In the genomic region with DNA sequence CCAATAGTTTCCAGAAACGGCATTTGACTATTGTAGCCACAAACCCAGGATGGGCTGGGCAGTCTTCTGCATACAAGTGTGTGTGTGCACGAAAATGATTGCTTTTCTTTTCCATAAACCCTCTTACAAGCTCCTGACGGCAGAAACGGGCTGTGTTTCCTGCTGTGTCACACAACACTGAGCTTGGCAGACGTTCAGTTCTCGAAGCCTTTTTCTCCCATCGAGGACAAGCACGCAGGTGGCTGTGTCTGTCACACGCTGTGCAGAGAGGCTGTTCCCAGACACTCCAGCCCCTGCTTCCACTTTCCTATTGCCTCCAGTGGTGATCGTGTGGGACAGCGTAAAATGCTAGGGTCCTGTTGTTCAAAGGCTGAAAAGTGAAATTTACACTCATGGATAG, we compare ENCODE assay signal across 13 cellular contexts. TPM values are rescaled to one million over a fixed set of nuclear protein-coding genes. Genes with fewer than 3 reads are reported as not detected.
A peak's percentile ranks its signal among the peaks of the same experiment; 100 is the strongest.
DNase-seq lines count a peak whose midpoint lies in the region; ATAC-seq, FAIRE-seq and TF ChIP-seq lines count a peak whose summit lies in the region.
"Had no signal": no experiment of that assay in that cellular context is flagged by ENCODE, and none has a peak within 500 bp of the region (broad histone marks: within the 10 kb centered on the region; RNA-seq: fewer than 3 reads in every experiment).

No MANE protein-coding gene starts in this region.

- TF ChIP-seq CTCF in A549 (IDR thresholded peaks at IDR 0.05), result no peak
- no peak for TF ChIP-seq CTCF in H9 (conservative IDR thresholded peaks at IDR 0.05)
- TF ChIP-seq CTCF in brain microvascular endothelial cell (IDR thresholded peaks at IDR 0.05; ENCODE audit: low read depth, low read length, missing control alignments), result no peak

- H3K27ac Mint-ChIP-seq in H9, result no peak overlapping the region
- no peak overlapping the region for H3K27ac Mint-ChIP-seq in activated CD4-positive, alpha-beta memory T cell treated with anti-CD3 and anti-CD28 coated beads, Interleukin-2, amount 10 ng/mL, durations not matched to agents 7 days and 5 days
- H3K27ac Mint-ChIP-seq: nephron progenitor cell had no signal

- H3K27me3 ChIP-seq in H9 (ENCODE audit: insufficient read depth, low read length) (no peaks in the 10 kb centered on the region), brain microvascular endothelial cell (replicated peaks) (no peaks in the 10 kb centered on the region)

- H2AFZ ChIP-seq in H9 (ENCODE audit: low read length), result no peak overlapping the region

- WGBS in A549 (ENCODE audit: missing lambda C conversion rate), result 17% methylated on average over 11 of the region's 11 CpGs
- no CpG with 5 or more reads among the region's 11 CpGs for WGBS in H9 (ENCODE audit: extremely low coverage, insufficient read length, low lambda C conversion rate)

- H4K20me1 ChIP-seq in H9 (ENCODE audit: control insufficient read depth, insufficient read depth, insufficient read length), result no peaks in the 10 kb centered on the region

- H3K4me1 ChIP-seq in A549 (no peaks in the 10 kb centered on the region), H9 (ENCODE audit: insufficient read depth, low read length) (no peaks in the 10 kb centered on the region)

- TF ChIP-seq RAD21 in A549 (conservative IDR thresholded peaks at IDR 0.05 in 1 of 2, IDR thresholded peaks at IDR 0.05 in 1 of 2), result no peak

- H3K4me1 Mint-ChIP-seq in H9, result no peaks in the 10 kb centered on the region
- no peaks in the 10 kb centered on the region for H3K4me1 Mint-ChIP-seq in activated CD4-positive, alpha-beta memory T cell treated with anti-CD3 and anti-CD28 coated beads, Interleukin-2, amount 10 ng/mL, durations not matched to agents 7 days and 5 days
- H3K4me1 Mint-ChIP-seq: nephron progenitor cell had no signal

- no peak overlapping the region for H2AK5ac ChIP-seq in H9 (ENCODE audit: insufficient read length, low read length)

- H3K4me3 ChIP-seq in A549 (no peak overlapping the region), brain microvascular endothelial cell (ENCODE audit: low read depth, low read length) (no peak overlapping the region)
- H3K4me3 ChIP-seq: stomach had no signal

- no peak overlapping the region for H4K91ac ChIP-seq in H9 (ENCODE audit: insufficient read length, low read depth, low read length)

- H3K79me1 ChIP-seq in H9 (ENCODE audit: insufficient read depth, low read depth, low read length, poor library complexity, severe bottlenecking), result no peaks in the 10 kb centered on the region

- H4K5ac ChIP-seq in H9 (ENCODE audit: insufficient read length, low read depth, low read length), result no peak overlapping the region

- H3K27ac ChIP-seq in A549, result no peak overlapping the region
- H3K27ac ChIP-seq in H9 (ENCODE audit: insufficient read length, low read depth, low read length), result no peak overlapping the region
- no peak overlapping the region for H3K27ac ChIP-seq in brain microvascular endothelial cell
- H3K27ac ChIP-seq: epithelial cell of prostate, stomach had no signal

- no peak overlapping the region for H2BK20ac ChIP-seq in H9 (ENCODE audit: low read depth, low read length, poor library complexity, severe bottlenecking)

- in situ Hi-C loops in brain microvascular endothelial cell (cut with HindIII; ENCODE audit: low pct_ligation_motif_present, low sequenced_read_pairs), result no loop called here

- POLR2A ChIA-PET in A549 (lab: Yijun Ruan, JAX), result no interaction called here
- POLR2A ChIA-PET in activated CD4-positive, alpha-beta memory T cell treated with anti-CD3 and anti-CD28 coated beads, Interleukin-2, amount 10 ng/mL, durations not matched to agents 7 days and 5 days (lab: Charles Lee), result no interaction called here

- H3T11ph ChIP-seq in H9 (ENCODE audit: low read length), result no peak overlapping the region

- no peak overlapping the region for H3K9ac ChIP-seq in H9 (ENCODE audit: extremely low read depth, insufficient read length, low read length)

- H4K8ac ChIP-seq in H9 (replicated peaks; ENCODE audit: insufficient read length, low read depth, low read length), result no peak overlapping the region

- no peak overlapping the region for H3K56ac ChIP-seq in H9 (ENCODE audit: insufficient read length, low read depth, low read length)

- no peaks in the 10 kb centered on the region; a peak in 1 of 7 replicates for H3K36me3 Mint-ChIP-seq in H9 (ENCODE audit: insufficient read depth in 1 of 3, low read depth in 3 of 3)
- H3K36me3 Mint-ChIP-seq in activated CD4-positive, alpha-beta memory T cell treated with anti-CD3 and anti-CD28 coated beads, Interleukin-2, amount 10 ng/mL, durations not matched to agents 7 days and 5 days (ENCODE audit: low read depth), result no peaks in the 10 kb centered on the region

- H2BK120ac ChIP-seq in H9 (ENCODE audit: low read depth, low read length, poor library complexity, severe bottlenecking), result no peak overlapping the region

- H3K9me3 ChIP-seq in A549 (peaks cover 12% of the 10 kb centered on the region; the same call in 1 of the 3 replicates), H9 (ENCODE audit: control insufficient read depth, low read depth, low read length) (no peaks in the 10 kb centered on the region)
- H3K9me3 ChIP-seq: stomach had no signal

- H3K18ac ChIP-seq in H9 (ENCODE audit: insufficient read length, low read depth, low read length), result no peak overlapping the region

- H3K36me3 ChIP-seq in brain microvascular endothelial cell (replicated peaks), result no peaks in the 10 kb centered on the region
- H3K36me3 ChIP-seq: stomach had no signal

- TF ChIP-seq EP300 in A549 (IDR thresholded peaks at IDR 0.05), result no peak

- no peak overlapping the region for H3K14ac ChIP-seq in H9 (ENCODE audit: insufficient read depth, low read length)

- CTCF ChIA-PET in A549 (lab: Yijun Ruan, JAX), result interaction anchor here (0.9 kb wide), 1 partner anchor 8 kb away, joined by 3 read pairs; no protein-coding TSS in a partner anchor
- CTCF ChIA-PET in activated CD4-positive, alpha-beta memory T cell treated with anti-CD3 and anti-CD28 coated beads, Interleukin-2, amount 10 ng/mL, durations not matched to agents 7 days and 5 days (lab: Charles Lee), result interaction anchor here (1.8 kb wide), 1 partner anchor 104 kb away, joined by 5 read pairs; no protein-coding TSS in a partner anchor

- peaks cover 28% of the 10 kb centered on the region for H3K27me3 Mint-ChIP-seq in H9 (ENCODE audit: low read depth)
- H3K27me3 Mint-ChIP-seq in activated CD4-positive, alpha-beta memory T cell treated with anti-CD3 and anti-CD28 coated beads, Interleukin-2, amount 10 ng/mL, durations not matched to agents 7 days and 5 days, result peaks cover 9% of the 10 kb centered on the region

- H3K4me2 ChIP-seq in A549 (peak overlapping the region; percentile 49; the same call in 2 of the 3 replicates), H9 (ENCODE audit: insufficient read depth, insufficient read length, low read length) (no peak overlapping the region)

- peak overlapping the region; percentile 49 for H3K23ac ChIP-seq in H9 (ENCODE audit: insufficient read length, low read depth, low read length)

- peak in 1 of 2 experiments; percentile 36; a peak in 2 of 6 replicates for ATAC-seq in A549
- no peak for ATAC-seq in GM18907 (IDR thresholded peaks at IDR 0.05; ENCODE audit: unreplicated experiment)
- no peak for ATAC-seq in GM21528 (IDR thresholded peaks at IDR 0.05; ENCODE audit: low FRiP score, unreplicated experiment)

- H2BK5ac ChIP-seq in H9 (ENCODE audit: insufficient read length, low read length), result no peak overlapping the region

- no peaks in the 10 kb centered on the region for H3K23me2 ChIP-seq in H9 (ENCODE audit: insufficient read length, low read depth, low read length, poor library complexity, severe bottlenecking)

- no peak overlapping the region for H3K4ac ChIP-seq in H9 (ENCODE audit: low read depth, low read length)

- TF ChIP-seq POLR2A in A549 (IDR thresholded peaks at IDR 0.05; ENCODE audit: low read length), result no peak

- peak in 1 of 2 experiments; percentile 23 for DNase-seq in A549 (ENCODE audit: low read depth in 1 of 2, low spot score in 1 of 2)
- no peak for DNase-seq in H9
- DNase-seq in NCI-H345 (lab: John Stamatoyannopoulos, UW), result peak; percentile 98
- DNase-seq in brain microvascular endothelial cell, result peak; percentile 12
- DNase-seq in activated CD8-positive, alpha-beta memory T cell treated with anti-CD3 and anti-CD28 coated beads, Interleukin-2, amount 50 U/mL, for 4 hours, result no peak
- no peak for DNase-seq in activated CD4-positive, alpha-beta memory T cell treated with anti-CD3 and anti-CD28 coated beads, Interleukin-2, amount 10 ng/mL, durations not matched to agents 7 days and 5 days
- DNase-seq: activated CD4-positive, alpha-beta T cell treated with anti-CD3 and anti-CD28 coated beads, Interleukin-2, amount 50 U/mL, for 48 hours; nephron progenitor cell; stomach had no signal

- H3K9me3 Mint-ChIP-seq in H9, result peaks cover 12 to 14% of the 10 kb centered on the region in 2 experiments; a peak in 3 of 5 replicates
- peaks cover 4% of the 10 kb centered on the region for H3K9me3 Mint-ChIP-seq in activated CD4-positive, alpha-beta memory T cell treated with anti-CD3 and anti-CD28 coated beads, Interleukin-2, amount 10 ng/mL, durations not matched to agents 7 days and 5 days

- H2BK12ac ChIP-seq in H9 (ENCODE audit: insufficient read length, low read depth, low read length), result no peak overlapping the region

- no peak for FAIRE-seq in A549 (lab: Jason Lieb, UNC)
- FAIRE-seq: GM12891 had no signal

- H3K4me3 Mint-ChIP-seq in H9, result no peak overlapping the region
- H3K4me3 Mint-ChIP-seq in activated CD4-positive, alpha-beta memory T cell treated with anti-CD3 and anti-CD28 coated beads, Interleukin-2, amount 10 ng/mL, durations not matched to agents 7 days and 5 days, result no peak overlapping the region
- H3K4me3 Mint-ChIP-seq: nephron progenitor cell had no signal

- H2BK15ac ChIP-seq in H9 (ENCODE audit: low read depth, low read length), result no peak overlapping the region

- no peaks in the 10 kb centered on the region for H3K79me2 ChIP-seq in H9 (ENCODE audit: insufficient read depth, low read length)

TF ChIP-seq in A549, 52 proteins besides CTCF, POLR2A, EP300 and RAD21:
- no peak for TF ChIP-seq CBX8 (IDR thresholded peaks at IDR 0.05)
- TF ChIP-seq, protein P1, sequence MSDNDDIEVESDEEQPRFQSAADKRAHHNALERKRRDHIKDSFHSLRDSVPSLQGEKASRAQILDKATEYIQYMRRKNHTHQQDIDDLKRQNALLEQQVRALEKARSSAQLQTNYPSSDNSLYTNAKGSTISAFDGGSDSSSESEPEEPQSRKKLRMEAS (IDR thresholded peaks at IDR 0.05), result 0 out of 2 replicates have a peak, but pooled peaks have one; percentile 14
TF ChIP-seq in A549: peak in this region for 1.

RNA-seq across cellular contexts. Expression of gene RBAK, which starts 32.1 kb away (rescaled TPM):
- polyA plus RNA-seq in A549 (2011; rRNA removed) (9.5 and 11.2 TPM in 2 replicates), A549 (2017; fragmentation: RNase III; extraction: RNeasy Plus Mini Kit Qiagen cat#74134 plus additional on column Dnase treatment) (6.7 to 7.0 TPM (median 6.8 TPM) in 3 replicates)
- polyA plus RNA-seq in A549 (2012; cell fraction: cytosol; rRNA removed), result 1.1 and 1.2 TPM in 2 replicates
- polyA plus RNA-seq in A549 (2012; cell fraction: nucleus; rRNA removed), result 2.3 and 3.0 TPM in 2 replicates
- 6.0 and 6.8 TPM in 2 replicates for polyA minus RNA-seq in A549 (2011; rRNA and poly(A)+ RNA removed)
- total RNA-seq in H9 (2021), result 18.5 TPM in 2 replicates
- total RNA-seq in activated CD4-positive, alpha-beta memory T cell treated with anti-CD3 and anti-CD28 coated beads, Interleukin-2, amount 10 ng/mL, durations not matched to agents 7 days and 5 days, result 10 to 100 TPM; 11.7 to 12.5 TPM

Comparison
In these comparisons a context has a peak if more than half of its experiments do, and no peak if none do; other contexts are left out.
1. DNase-seq: peak in NCI-H345 (single experiment) and brain microvascular endothelial cell (single experiment); none in H9 (single experiment), activated CD8-positive, alpha-beta memory T cell treated with anti-CD3 and anti-CD28 coated beads, Interleukin-2, amount 50 U/mL, for 4 hours (single experiment) and activated CD4-positive, alpha-beta memory T cell treated with anti-CD3 and anti-CD28 coated beads, Interleukin-2, amount 10 ng/mL, durations not matched to agents 7 days and 5 days (single experiment).